Comparison of ENCODE assay signal across 8 cellular contexts in genomic region chr17:7436556-7437368, GRCh38. TPM values are rescaled to one million over a fixed set of nuclear protein-coding genes. Genes with fewer than 3 reads are reported as not detected.
DNase-seq lines count a peak whose midpoint lies in the region; ATAC-seq and TF ChIP-seq lines count a peak whose summit lies in the region.

No MANE protein-coding gene starts in this region.

- H3K4me1 ChIP-seq in OCI-LY1 (ENCODE audit: insufficient read depth, low read length, severe bottlenecking) = peaks cover 48% of the 10 kb centered on the region
- peaks cover 55% of the 10 kb centered on the region for H3K4me1 ChIP-seq in mononuclear cell (ENCODE audit: insufficient read depth, low read length)

- TF ChIP-seq CTCF in OCI-LY1 (IDR thresholded peaks at IDR 0.05; ENCODE audit: low read length) = peak; percentile 88

- H3K4me2 ChIP-seq in OCI-LY1 (ENCODE audit: low read length) = peak overlapping the region; percentile 99

- peak; percentile 29 for DNase-seq in COLO829 (ENCODE audit: low spot score)
- DNase-seq in activated T-cell treated with anti-CD3 and anti-CD28 coated beads for 24 hours (ENCODE audit: low read depth) = peak; percentile 69
- peak; percentile 85 to 90 for DNase-seq in erythroblast (lab: John Stamatoyannopoulos, UW)
- DNase-seq in stimulated activated CD8-positive, alpha-beta memory T cell treated with anti-CD3 and anti-CD28 coated beads, Interleukin-2, amount 100 ng/mL, for 1 hour (ENCODE audit: low read depth in 2 of 2) = peak; percentile 58 to 68

- H3K4me3 ChIP-seq in OCI-LY1 (ENCODE audit: low read depth, low read length, poor library complexity, severe bottlenecking) = peak overlapping the region; percentile 76
- peak overlapping the region; percentile 44 for H3K4me3 ChIP-seq in mononuclear cell (ENCODE audit: low read length)

- no peak for TF ChIP-seq POLR2A in erythroblast (IDR thresholded peaks at IDR 0.05; ENCODE audit: low read length)

- no peaks in the 10 kb centered on the region for H4K20me1 ChIP-seq in OCI-LY1 (ENCODE audit: insufficient read depth, low read length)

- H3K27me3 ChIP-seq in OCI-LY1 (ENCODE audit: insufficient read depth, low read length) (peaks cover 17% of the 10 kb centered on the region), mononuclear cell (ENCODE audit: insufficient read depth, low read length) (peaks cover 32% of the 10 kb centered on the region)

- peak overlapping the region; percentile 86 for H3K27ac ChIP-seq in OCI-LY1 (ENCODE audit: low read depth, low read length, poor library complexity, severe bottlenecking)

- no peaks in the 10 kb centered on the region for H3K79me2 ChIP-seq in OCI-LY1 (ENCODE audit: insufficient read depth, low read length)

- no peaks in the 10 kb centered on the region for H3K9me3 ChIP-seq in OCI-LY1 (ENCODE audit: low read length)
- H3K9me3 ChIP-seq in mononuclear cell (ENCODE audit: low read depth, low read length) = no peaks in the 10 kb centered on the region

- no peaks in the 10 kb centered on the region for H3K9me2 ChIP-seq in OCI-LY1 (ENCODE audit: low read depth, low read length)

- H3F3A ChIP-seq in OCI-LY1 (ENCODE audit: insufficient read depth, low read length) = no peaks in the 10 kb centered on the region

- ATAC-seq in HG03108 (IDR thresholded peaks at IDR 0.05; ENCODE audit: unreplicated experiment) = peak; percentile 39
- ATAC-seq in GM18511 (IDR thresholded peaks at IDR 0.05; ENCODE audit: unreplicated experiment) = no peak

- peaks cover 3% of the 10 kb centered on the region; the same call in 1 of the 2 replicates for H3K36me3 ChIP-seq in OCI-LY1 (ENCODE audit: insufficient read depth, low read length)

- H3K9ac ChIP-seq in OCI-LY1 (ENCODE audit: low read length) = peak overlapping the region; percentile 74

- H2AFZ ChIP-seq in OCI-LY1 (ENCODE audit: low read length) = no peak overlapping the region

RNA-seq across cellular contexts. Expression of gene TMEM102, which starts 1.5 kb away (rescaled TPM):
- total RNA-seq in mononuclear cell = 4.6 TPM

RNA-seq across cellular contexts. Expression of gene FGF11, which starts 2.5 kb away (rescaled TPM):
- 0.21 TPM for total RNA-seq in mononuclear cell

RNA-seq across cellular contexts. Expression of gene CHRNB1, which starts 8.1 kb away (rescaled TPM):
- 3.3 TPM for total RNA-seq in mononuclear cell

RNA-seq across cellular contexts. Expression of gene SPEM3, which starts 8.1 kb away (rescaled TPM):
- total RNA-seq in mononuclear cell = under 0.01 TPM

RNA-seq across cellular contexts. Expression of gene SPEM2, which starts 11.3 kb away (rescaled TPM):
- not detected for total RNA-seq in mononuclear cell

Comparison
In these comparisons a context has a peak if more than half of its experiments do, and no peak if none do; other contexts are left out.
1. DNase-seq: peak in every context shown above with its lines; median percentile 88 in erythroblast; 69 in activated T-cell treated with anti-CD3 and anti-CD28 coated beads for 24 hours; 63 in stimulated activated CD8-positive, alpha-beta memory T cell treated with anti-CD3 and anti-CD28 coated beads, Interleukin-2, amount 100 ng/mL, for 1 hour; 29 in COLO829.